Comparison of ENCODE assay signal across 11 cellular contexts in genomic region chr4:102761902-102762301, GRCh38. TPM values are rescaled to one million over a fixed set of nuclear protein-coding genes. Genes with fewer than 3 reads are reported as not detected.
A peak's percentile ranks its signal among the peaks of the same experiment; 100 is the strongest.
DNase-seq lines count a peak whose midpoint lies in the region; ATAC-seq and TF ChIP-seq lines count a peak whose summit lies in the region.
"Had no signal": no experiment of that assay in that cellular context is flagged by ENCODE, and none has a peak within 500 bp of the region (broad histone marks: within the 10 kb centered on the region; RNA-seq: fewer than 3 reads in every experiment).

No MANE protein-coding gene starts in this region.

- TF ChIP-seq CTCF in HCT116 (IDR thresholded peaks at IDR 0.05 in 2 of 3, conservative IDR thresholded peaks at IDR 0.05 in 1 of 3; ENCODE audit: borderline replicate concordance in 1 of 3, insufficient read depth in 1 of 3, low read depth in 2 of 3, low read length in 2 of 3), result no peak
- TF ChIP-seq CTCF in nephron (IDR thresholded peaks at IDR 0.05; ENCODE audit: unreplicated experiment in 3 of 3), result no peak
- TF ChIP-seq CTCF in omental fat pad (IDR thresholded peaks at IDR 0.05), result no peak

- intact Hi-C loops in HCT116 (cut with micrococcal nuclease), result no loop called here

- peaks cover 18% of the 10 kb centered on the region for H3K4me1 ChIP-seq in BLaER1
- peaks cover 11 to 26% of the 10 kb centered on the region in 2 experiments; a peak in 3 of 4 replicates for H3K4me1 ChIP-seq in HCT116 (ENCODE audit: control insufficient read depth in 1 of 2, insufficient read depth in 2 of 2, low read length in 2 of 2)

- in situ Hi-C loops in ACHN (cut with HindIII; ENCODE audit: low pct_ligation_motif_present, low pct_unique_long_range_greater_than_20kb, low sequenced_read_pairs), result no loop called here

- H3K27me3 Mint-ChIP-seq in central memory CD8-positive, alpha-beta T cell, result peaks cover 19% of the 10 kb centered on the region
- H3K27me3 Mint-ChIP-seq in nephron (ENCODE audit: low read depth), result peaks cover 12% of the 10 kb centered on the region

- no peak overlapping the region for H3K27ac Mint-ChIP-seq in central memory CD8-positive, alpha-beta T cell (ENCODE audit: low read depth)
- H3K27ac Mint-ChIP-seq in nephron, result peak overlapping the region in 1 of 3 experiments; percentile 85

- TF ChIP-seq POLR2A in HCT116 (IDR thresholded peaks at IDR 0.05; ENCODE audit: borderline replicate concordance, extremely low read depth, insufficient read depth, insufficient read length), result no peak

- H3K27me3 ChIP-seq in BLaER1 (peaks cover 11% of the 10 kb centered on the region; the same call in 1 of the 2 replicates), HCT116 (ENCODE audit: insufficient read depth, low read length) (no peaks in the 10 kb centered on the region)

- POLR2A ChIA-PET in HCT116 (lab: Charles Lee), result no interaction called here

- H3K9me3 ChIP-seq in BLaER1 (0 out of 2 replicates have a peak, but pooled peaks cover 2% of the 10 kb centered on the region), HCT116 (ENCODE audit: control insufficient read depth in 1 of 2, insufficient read depth in 1 of 2, low read depth in 1 of 2, low read length in 2 of 2) (no peaks in the 10 kb centered on the region)

- H3K27ac ChIP-seq in BLaER1, result no peak overlapping the region
- H3K27ac ChIP-seq in HCT116 (ENCODE audit: low read depth, low read length), result no peak overlapping the region
- H3K27ac ChIP-seq: SK-N-MC had no signal

- H3K9me3 Mint-ChIP-seq in central memory CD8-positive, alpha-beta T cell, result no peaks in the 10 kb centered on the region
- no peaks in the 10 kb centered on the region for H3K9me3 Mint-ChIP-seq in nephron

- DNase-seq in HCT116 (ENCODE audit: low read depth, low spot score) (no peak), omental fat pad (ENCODE audit: low spot score) (no peak), ACHN (no peak)
- no peak for DNase-seq in central memory CD8-positive, alpha-beta T cell (ENCODE audit: low spot score in 2 of 2)
- no peak for DNase-seq in stimulated activated CD4-positive, alpha-beta T cell treated with anti-CD3 and anti-CD28 coated beads, Interleukin-12 subunit alpha, Interleukin-12 subunit beta, amount 100 ng/mL, for 4 hours
- DNase-seq: activated effector memory CD4-positive, alpha-beta T cell treated with Interleukin-2 at 50 U/mL for 16 hours; NCI-H2029 had no signal

- H3K4me2 ChIP-seq in BLaER1, result peak overlapping the region; percentile 91
- H3K4me2 ChIP-seq in HCT116 (ENCODE audit: low read length), result peak overlapping the region; percentile 96

- peaks cover 40% of the 10 kb centered on the region for H3K4me1 Mint-ChIP-seq in central memory CD8-positive, alpha-beta T cell
- peaks cover 9% of the 10 kb centered on the region for H3K4me1 Mint-ChIP-seq in nephron

- no peak overlapping the region for H3K4me3 ChIP-seq in BLaER1
- H3K4me3 ChIP-seq in HCT116 (replicated peaks in 1 of 2; ENCODE audit: low read depth in 1 of 2, low read length in 2 of 2), result no peak overlapping the region

- ATAC-seq in HCT116 (no peak), omental fat pad (ENCODE audit: low FRiP score) (no peak), GM18867 (IDR thresholded peaks at IDR 0.05; ENCODE audit: unreplicated experiment) (no peak)
- no peak for ATAC-seq in central memory CD8-positive, alpha-beta T cell (replicated peaks; ENCODE audit: extremely low read depth, poor library complexity, severe bottlenecking)

- no peaks in the 10 kb centered on the region for H3K36me3 ChIP-seq in BLaER1
- H3K36me3 ChIP-seq in HCT116 (ENCODE audit: control insufficient read depth in 1 of 2, insufficient read depth in 2 of 2, low read length in 2 of 2), result no peaks in the 10 kb centered on the region

- H3K9me2 ChIP-seq in HCT116 (ENCODE audit: insufficient read depth), result no peaks in the 10 kb centered on the region

- no TSS peak for BruUV-seq in HCT116 (replicated peaks; lab: Mats Ljungman, UMichigan)

- H3K4me3 Mint-ChIP-seq in central memory CD8-positive, alpha-beta T cell, result peak overlapping the region; percentile 88
- peak overlapping the region; percentile 93 to 97 (median 94) for H3K4me3 Mint-ChIP-seq in nephron

- CTCF ChIA-PET in HCT116 (lab: Charles Lee), result interaction anchor here (0.7 kb wide), 1 partner anchor 13 kb away, joined by 3 read pairs; no protein-coding TSS in a partner anchor

- no peak for TF ChIP-seq RAD21 in HCT116 (IDR thresholded peaks at IDR 0.05; ENCODE audit: low read depth)

- no peak overlapping the region for H3K9ac ChIP-seq in BLaER1
- no peak overlapping the region for H3K9ac ChIP-seq in HCT116 (ENCODE audit: low read length)

- peaks cover 21% of the 10 kb centered on the region for H3K79me2 ChIP-seq in HCT116 (ENCODE audit: insufficient read depth, low read length)

- peaks cover 13% of the 10 kb centered on the region for H3K36me3 Mint-ChIP-seq in central memory CD8-positive, alpha-beta T cell (ENCODE audit: insufficient read depth)
- no peaks in the 10 kb centered on the region for H3K36me3 Mint-ChIP-seq in nephron (ENCODE audit: low read depth)

- H4K20me1 ChIP-seq in BLaER1 (peaks cover 27% of the 10 kb centered on the region), HCT116 (ENCODE audit: insufficient read depth) (no peaks in the 10 kb centered on the region)

- H2AFZ ChIP-seq in HCT116 (ENCODE audit: low read depth, low read length, poor library complexity, severe bottlenecking), result no peak overlapping the region

- RAD21 ChIA-PET in HCT116 (lab: Charles Lee; ENCODE audit: low non-redundant PET in 1 of 2, low total read pairs in 2 of 2, uncharacterized antibody in 2 of 2, unreplicated experiment in 2 of 2), result no interaction called here

TF ChIP-seq in HCT116, 20 proteins besides CTCF, POLR2A, EP300 and RAD21 (continues in another document):
- TF ChIP-seq SP1 (IDR thresholded peaks at IDR 0.05; ENCODE audit: low read depth) (no peak), EGR1 (IDR thresholded peaks at IDR 0.05; ENCODE audit: low read depth) (no peak), REST (IDR thresholded peaks at IDR 0.05; ENCODE audit: low read depth) (no peak), YY1 (IDR thresholded peaks at IDR 0.05; ENCODE audit: extremely low read depth, insufficient replicate concordance, low read depth, low read length) (no peak), ZBTB33 (IDR thresholded peaks at IDR 0.05; ENCODE audit: extremely low read depth, insufficient replicate concordance, low read length) (no peak), CBX3 (IDR thresholded peaks at IDR 0.05; ENCODE audit: low read depth) (no peak), POLR2AphosphoS5 (IDR thresholded peaks at IDR 0.05; ENCODE audit: low read depth, low read length) (no peak), ATF3 (IDR thresholded peaks at IDR 0.05) (no peak), SIN3A (IDR thresholded peaks at IDR 0.05; ENCODE audit: low read depth) (no peak), CEBPB (IDR thresholded peaks at IDR 0.05; ENCODE audit: low read depth) (no peak), FOSL1 (IDR thresholded peaks at IDR 0.05; ENCODE audit: low read depth) (no peak), ZNF274 (IDR thresholded peaks at IDR 0.05; ENCODE audit: low read depth, low read length) (no peak), ZFX (IDR thresholded peaks at IDR 0.05) (no peak), EZH2 (IDR thresholded peaks at IDR 0.05) (no peak), JUND (IDR thresholded peaks at IDR 0.05) (no peak), TCF7L2 (IDR thresholded peaks at IDR 0.05; ENCODE audit: borderline replicate concordance, extremely low read depth, insufficient read depth, insufficient read length) (no peak), EZH2phosphoT487 (IDR thresholded peaks at IDR 0.05; ENCODE audit: borderline replicate concordance) (no peak)

RNA-seq across cellular contexts. Expression of gene MANBA, which starts 1.1 kb away (rescaled TPM):
- total RNA-seq in HCT116 (2021; ENCODE audit: unreplicated experiment) (21.3 TPM), omental fat pad (10 to 100 TPM; 27.1 to 37.8 (median 35.1) TPM)
- polyA plus RNA-seq in HCT116 (2012), result 14.5 and 18.7 TPM in 2 replicates
